In the genomic region with DNA sequence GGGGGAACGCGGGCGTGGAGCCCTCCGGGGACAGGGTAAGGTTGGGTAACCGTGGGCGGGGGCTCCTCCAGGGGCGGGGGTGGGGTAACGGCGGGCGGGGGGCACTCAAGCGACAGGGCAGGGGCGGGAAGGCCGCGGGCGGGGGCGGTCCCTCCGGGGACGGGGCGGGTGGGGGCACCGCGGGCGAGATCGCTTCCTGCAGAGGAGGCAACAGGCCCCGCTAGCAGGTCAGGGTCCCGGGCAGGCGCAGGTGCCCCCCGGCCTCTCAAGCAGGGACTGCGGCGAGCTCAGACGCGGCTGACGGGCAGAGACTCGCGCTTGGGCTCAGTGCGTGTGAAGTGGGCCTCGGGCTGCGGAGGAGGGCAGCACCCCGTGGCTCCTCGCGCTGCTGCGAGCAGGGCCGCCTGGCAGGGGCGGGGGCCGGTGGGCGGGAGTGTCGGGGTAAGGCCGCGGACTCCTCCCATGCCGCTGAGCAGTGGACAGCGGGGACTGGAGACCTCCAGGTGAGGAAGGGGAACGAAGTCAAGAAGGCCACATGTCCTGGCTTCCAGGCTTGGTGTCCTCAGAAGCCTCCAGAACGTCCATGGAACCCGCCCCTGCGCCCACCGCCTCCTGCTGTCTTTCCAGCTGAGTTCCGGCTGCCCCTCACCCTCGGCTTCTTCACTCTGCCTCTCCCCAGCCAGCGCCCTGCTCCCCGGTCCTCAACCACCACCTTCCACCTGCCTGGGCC, we compare ENCODE assay signal across 8 cellular contexts. TPM values are rescaled to one million over a fixed set of nuclear protein-coding genes. Genes with fewer than 3 reads are reported as not detected.
DNase-seq lines count a peak whose midpoint lies in the region; ATAC-seq and TF ChIP-seq lines count a peak whose summit lies in the region.

No MANE protein-coding gene starts in this region.

- peak overlapping the region; percentile 82 for H3K27ac Mint-ChIP-seq in activated CD8-positive, alpha-beta memory T cell treated with anti-CD3 and anti-CD28 coated beads, Interleukin-2, amount 10 ng/mL, durations not matched to agents 7 days and 5 days

- peak overlapping the region; percentile 66 to 73 for H3K4me3 ChIP-seq in muscle layer of duodenum (ENCODE audit: low read depth in 1 of 2, low read length in 2 of 2)

- no peaks in the 10 kb centered on the region for H3K9me3 Mint-ChIP-seq in activated CD8-positive, alpha-beta memory T cell treated with anti-CD3 and anti-CD28 coated beads, Interleukin-2, amount 10 ng/mL, durations not matched to agents 7 days and 5 days (ENCODE audit: low read depth)

- peaks cover 3% of the 10 kb centered on the region for H3K27me3 Mint-ChIP-seq in activated CD8-positive, alpha-beta memory T cell treated with anti-CD3 and anti-CD28 coated beads, Interleukin-2, amount 10 ng/mL, durations not matched to agents 7 days and 5 days

- H3K4me1 Mint-ChIP-seq in activated CD8-positive, alpha-beta memory T cell treated with anti-CD3 and anti-CD28 coated beads, Interleukin-2, amount 10 ng/mL, durations not matched to agents 7 days and 5 days: peaks cover 53% of the 10 kb centered on the region

- H3K4me1 ChIP-seq in muscle layer of duodenum (ENCODE audit: control insufficient read depth in 1 of 2, insufficient read depth in 2 of 2, low read length in 2 of 2): peaks cover 7 to 45% of the 10 kb centered on the region in 2 donors

- no peaks in the 10 kb centered on the region for H3K9me3 ChIP-seq in muscle layer of duodenum (ENCODE audit: control insufficient read depth in 1 of 2, low read length in 2 of 2)

- peak; percentile 1 for TF ChIP-seq POLR2A in erythroblast (IDR thresholded peaks at IDR 0.05; ENCODE audit: low read length)

- H3K4me3 Mint-ChIP-seq in activated CD8-positive, alpha-beta memory T cell treated with anti-CD3 and anti-CD28 coated beads, Interleukin-2, amount 10 ng/mL, durations not matched to agents 7 days and 5 days: peak overlapping the region; percentile 92

- CTCF ChIA-PET in activated CD8-positive, alpha-beta memory T cell treated with anti-CD3 and anti-CD28 coated beads, Interleukin-2, amount 10 ng/mL, durations not matched to agents 7 days and 5 days (lab: Charles Lee): interaction anchor here (0.6 to 10.3 kb wide), 4 partner anchors 8 to 111 kb away, joined by 3 to 96 read pairs (median 4); no protein-coding TSS in a partner anchor

- H3K36me3 ChIP-seq in muscle layer of duodenum (ENCODE audit: control insufficient read depth in 1 of 2, insufficient read depth in 2 of 2, low read length in 2 of 2): no peaks in the 10 kb centered on the region

- peaks cover 4% of the 10 kb centered on the region for H3K27me3 ChIP-seq in muscle layer of duodenum (ENCODE audit: low read depth, low read length)

- ATAC-seq in HG02943 (IDR thresholded peaks at IDR 0.05; ENCODE audit: low read depth, unreplicated experiment): peak; percentile 12
- peak; percentile 59 for ATAC-seq in activated CD8-positive, alpha-beta memory T cell treated with anti-CD3 and anti-CD28 coated beads, Interleukin-2, amount 10 ng/mL, durations not matched to agents 7 days and 5 days
- no peak for ATAC-seq in GM18867 (IDR thresholded peaks at IDR 0.05; ENCODE audit: unreplicated experiment)

- H3K36me3 Mint-ChIP-seq in activated CD8-positive, alpha-beta memory T cell treated with anti-CD3 and anti-CD28 coated beads, Interleukin-2, amount 10 ng/mL, durations not matched to agents 7 days and 5 days: peaks cover 12% of the 10 kb centered on the region

- TF ChIP-seq CTCF in GM10266 (IDR thresholded peaks at IDR 0.05; ENCODE audit: control insufficient read depth, insufficient read depth, low read depth, missing control alignments): no peak

- peak; percentile 96 for DNase-seq in GM10266 (ENCODE audit: extremely low spot score)
- DNase-seq in NCI-H774 (lab: John Stamatoyannopoulos, UW): peak; percentile 35
- DNase-seq in activated CD8-positive, alpha-beta memory T cell treated with anti-CD3 and anti-CD28 coated beads, Interleukin-2, amount 10 ng/mL, durations not matched to agents 7 days and 5 days: peak; percentile 86
- DNase-seq in erythroblast (lab: John Stamatoyannopoulos, UW): peak; percentile 85 to 90
- DNase-seq in stimulated activated CD8-positive, alpha-beta memory T cell treated with anti-CD3 and anti-CD28 coated beads, Interleukin-7, amount 100 ng/mL, for 48 hours (ENCODE audit: extremely low read depth in 1 of 2, low read depth in 1 of 2): peak; percentile 56 to 57

- peak overlapping the region; percentile 78 for H3K27ac ChIP-seq in muscle layer of duodenum (ENCODE audit: low read length)

RNA-seq across cellular contexts. Expression of a gene that starts 0.6 kb away (rescaled TPM):
- total RNA-seq in activated CD8-positive, alpha-beta memory T cell treated with anti-CD3 and anti-CD28 coated beads, Interleukin-2, amount 10 ng/mL, durations not matched to agents 7 days and 5 days: 100 to 1,000 TPM; 426 to 473 TPM

RNA-seq across cellular contexts. Expression of a gene that starts 23.5 kb away (rescaled TPM):
- under 1 TPM in 1 of 2 experiments, not detected in 1; 0.45 TPM for total RNA-seq in activated CD8-positive, alpha-beta memory T cell treated with anti-CD3 and anti-CD28 coated beads, Interleukin-2, amount 10 ng/mL, durations not matched to agents 7 days and 5 days

RNA-seq across cellular contexts. Expression of a gene that starts 27.6 kb away (rescaled TPM):
- total RNA-seq in activated CD8-positive, alpha-beta memory T cell treated with anti-CD3 and anti-CD28 coated beads, Interleukin-2, amount 10 ng/mL, durations not matched to agents 7 days and 5 days: not detected

Comparison
In these comparisons a context has a peak if more than half of its experiments do, and no peak if none do; other contexts are left out.
1. DNase-seq: peak in every context shown above with its lines; median percentile 96 in GM10266; 88 in erythroblast; 86 in activated CD8-positive, alpha-beta memory T cell treated with anti-CD3 and anti-CD28 coated beads, Interleukin-2, amount 10 ng/mL, durations not matched to agents 7 days and 5 days; 56 in stimulated activated CD8-positive, alpha-beta memory T cell treated with anti-CD3 and anti-CD28 coated beads, Interleukin-7, amount 100 ng/mL, for 48 hours; 35 in NCI-H774.